27 cellular contexts compared by ENCODE assay signal in the genomic region with DNA sequence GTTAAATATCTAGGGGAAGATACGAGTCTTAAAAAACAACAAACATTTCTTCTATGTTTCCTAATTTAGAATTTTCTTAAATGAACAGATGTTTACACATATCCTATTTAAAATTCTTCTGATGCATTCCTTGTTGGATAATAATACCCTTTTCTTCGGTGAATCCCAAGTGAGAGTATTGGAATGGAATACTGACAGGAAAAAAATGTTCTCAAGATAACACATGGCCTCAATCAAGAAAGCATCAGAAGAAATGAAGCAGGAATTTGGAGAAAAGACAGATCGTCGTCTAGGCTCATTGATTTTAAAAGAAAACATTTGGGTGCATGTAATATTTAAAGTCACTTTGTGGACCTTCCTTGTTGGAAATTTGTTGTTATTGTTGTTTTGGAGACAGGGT.
"Had no signal": no experiment of that assay in that cellular context is flagged by ENCODE, and none has a peak within 500 bp of the region (broad histone marks: within the 10 kb centered on the region; RNA-seq: fewer than 3 reads in every experiment).

No MANE protein-coding gene starts in this region.

- H3K9me3 Mint-ChIP-seq: activated CD8-positive, alpha-beta T cell treated with anti-CD3 and anti-CD28 coated beads for 36 hours; activated naive CD4-positive, alpha-beta T cell treated with anti-CD3 and anti-CD28 coated beads, Interleukin-2, amount 50 U/mL, for 24 hours had no signal

- DNase-seq: activated CD4-positive, alpha-beta T cell treated with anti-CD3 and anti-CD28 coated beads for 36 hours; activated CD8-positive, alpha-beta memory T cell treated with anti-CD3 and anti-CD28 coated beads, Interleukin-2, amount 50 U/mL, for 4 hours; activated CD8-positive, alpha-beta T cell treated with anti-CD3 and anti-CD28 coated beads for 36 hours; activated T-cell treated with anti-CD3 and anti-CD28 coated beads, Interleukin-2, amount 50 U/mL, for 1 hour; amniotic stem cell; body of pancreas; central memory CD4-positive, alpha-beta T cell; KG1; NCI-H1092; NCI-H1417; NCI-H1930; NCI-H2171 treated with DMSO at 0.1 percent for 48 hours; NCI-H226; NCI-H526 treated with DMSO at 0.1 percent for 48 hours; NCI-H82; NK-92 treated with Interleukin-12 subunit alpha and Interleukin-12 subunit beta, amount 100 ng/mL, for 24 hours; OCI-M1; RPMI8226; T-cell; T-helper 2 cell; T1000 had no signal

- H3K27ac Mint-ChIP-seq: activated CD4-positive, alpha-beta T cell treated with anti-CD3 and anti-CD28 coated beads for 36 hours; activated CD8-positive, alpha-beta T cell treated with anti-CD3 and anti-CD28 coated beads for 36 hours; activated naive CD4-positive, alpha-beta T cell treated with anti-CD3 and anti-CD28 coated beads, Interleukin-2, amount 50 U/mL, for 24 hours; T-cell had no signal

- H3K36me3 ChIP-seq: ascending aorta had no signal

- ATAC-seq: activated CD4-positive, alpha-beta T cell treated with anti-CD3 and anti-CD28 coated beads for 36 hours; activated CD8-positive, alpha-beta T cell treated with anti-CD3 and anti-CD28 coated beads for 36 hours; body of pancreas; Panc1; Right ventricle myocardium inferior; T-cell had no signal

- H3K36me3 Mint-ChIP-seq: activated naive CD4-positive, alpha-beta T cell treated with anti-CD3 and anti-CD28 coated beads, Interleukin-2, amount 50 U/mL, for 24 hours; T-cell had no signal

- H3K4me3 ChIP-seq: ascending aorta, body of pancreas, SK-N-MC had no signal

- H3K9me3 ChIP-seq: ascending aorta, body of pancreas had no signal

- H3K4me1 Mint-ChIP-seq: activated CD4-positive, alpha-beta T cell treated with anti-CD3 and anti-CD28 coated beads for 36 hours; activated naive CD4-positive, alpha-beta T cell treated with anti-CD3 and anti-CD28 coated beads, Interleukin-2, amount 50 U/mL, for 24 hours; T-cell had no signal

- H3K27ac ChIP-seq: ascending aorta, body of pancreas, SK-N-MC, VCaP had no signal

- H3K27me3 ChIP-seq: ascending aorta, body of pancreas had no signal

- H3K4me3 Mint-ChIP-seq: activated CD4-positive, alpha-beta T cell treated with anti-CD3 and anti-CD28 coated beads for 36 hours; activated CD8-positive, alpha-beta T cell treated with anti-CD3 and anti-CD28 coated beads for 36 hours; activated naive CD4-positive, alpha-beta T cell treated with anti-CD3 and anti-CD28 coated beads, Interleukin-2, amount 50 U/mL, for 24 hours; T-cell had no signal

- H3K4me1 ChIP-seq: body of pancreas had no signal
